35 cellular contexts compared by ENCODE assay signal in the genomic region with DNA sequence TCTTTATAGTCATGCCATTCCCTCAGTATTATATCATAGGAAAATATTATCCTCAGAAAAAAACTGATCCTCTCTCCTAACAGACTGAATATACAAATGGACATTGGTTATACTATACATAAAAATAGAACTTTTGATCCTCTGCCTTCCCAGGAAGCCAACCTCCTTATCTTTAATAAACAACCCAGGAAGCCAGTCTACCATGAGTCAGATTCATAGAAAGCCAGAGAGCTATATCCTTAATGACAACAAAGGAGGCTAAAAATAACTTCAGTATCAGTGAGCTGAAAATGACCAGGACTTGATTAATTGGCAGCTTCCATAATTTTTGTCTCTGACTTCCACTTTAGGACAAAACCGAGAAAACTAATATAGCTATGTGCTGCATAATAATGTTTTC. TPM values are rescaled to one million over a fixed set of nuclear protein-coding genes. Genes with fewer than 3 reads are reported as not detected.
DNase-seq lines count a peak whose midpoint lies in the region; ATAC-seq, FAIRE-seq and TF ChIP-seq lines count a peak whose summit lies in the region.
"Had no signal": no experiment of that assay in that cellular context is flagged by ENCODE, and none has a peak within 500 bp of the region (broad histone marks: within the 10 kb centered on the region; RNA-seq: fewer than 3 reads in every experiment).

No MANE protein-coding gene starts in this region.

- WGBS in A549 (ENCODE audit: missing lambda C conversion rate): 67% methylated on average over 1 of the region's 1 CpG

- no peak overlapping the region for H3K4me3 ChIP-seq in A549
- no peak overlapping the region for H3K4me3 ChIP-seq in fibroblast of villous mesenchyme (ENCODE audit: low read depth, low read length)
- H3K4me3 ChIP-seq: heart left ventricle, left lung, MG63, sigmoid colon, tibial nerve had no signal

- no peak for TF ChIP-seq CTCF in A549 (IDR thresholded peaks at IDR 0.05)
- no peak for TF ChIP-seq CTCF in fibroblast of villous mesenchyme (IDR thresholded peaks at IDR 0.05; ENCODE audit: insufficient read depth, low read depth, low read length)

- H3K9me3 ChIP-seq in A549: no peaks in the 10 kb centered on the region
- H3K9me3 ChIP-seq: BE2C, heart left ventricle, left lung, sigmoid colon, tibial nerve had no signal

- H3K4me2 ChIP-seq in A549: peak overlapping the region; percentile 50

- no peak for TF ChIP-seq EP300 in A549 (IDR thresholded peaks at IDR 0.05)

- DNase-seq in A549 (ENCODE audit: low read depth in 1 of 2, low spot score in 1 of 2): no peak
- peak; percentile 65 for DNase-seq in HCEC 1CT
- DNase-seq in amniotic epithelial cell (ENCODE audit: low read depth): peak; percentile 64
- DNase-seq in fibroblast of villous mesenchyme (ENCODE audit: low read depth): peak; percentile 50
- no peak for DNase-seq in activated CD8-positive, alpha-beta memory T cell treated with anti-CD3 and anti-CD28 coated beads for 24 hours
- DNase-seq in OCI-M2 (lab: John Stamatoyannopoulos, UW; ENCODE audit: unreplicated experiment): no peak
- DNase-seq: activated CD4-positive, alpha-beta T cell treated with anti-CD3 and anti-CD28 coated beads for 36 hours; activated CD8-positive, alpha-beta T cell treated with anti-CD3 and anti-CD28 coated beads for 36 hours; amygdala; BE2C; CD8-positive, alpha-beta T cell; effector CD4-positive, alpha-beta T cell; foreskin melanocyte; heart left ventricle; islet precursor cell; KBM-7; left lung; MG63; naive thymus-derived CD8-positive, alpha-beta T cell; NCI-H1105; NCI-H2029 treated with DMSO at 0.1 percent for 48 hours; NCI-H2227 treated with DMSO at 0.1 percent for 48 hours; nucleus accumbens; SHP77 treated with DMSO at 0.1 percent for 48 hours; sigmoid colon; stimulated activated CD4-positive, alpha-beta T cell treated with anti-CD3 and anti-CD28 coated beads, Interleukin-4, amount 100 ng/mL, for 4 hours had no signal

- no peak for FAIRE-seq in A549 (lab: Jason Lieb, UNC)
- FAIRE-seq: colon, GM12892, HTR-8/SVneo had no signal

- no peak for TF ChIP-seq POLR2A in A549 (IDR thresholded peaks at IDR 0.05; ENCODE audit: low read length)

- H3K4me1 ChIP-seq in A549: peaks cover 20% of the 10 kb centered on the region
- H3K4me1 ChIP-seq: BE2C, left lung, sigmoid colon, tibial nerve had no signal

- POLR2A ChIA-PET in A549 (lab: Yijun Ruan, JAX): no interaction called here

- CTCF ChIA-PET in A549 (lab: Yijun Ruan, JAX): no interaction called here

- peak overlapping the region; percentile 69 to 78; a peak in 4 of 6 replicates for H3K27ac ChIP-seq in A549
- H3K27ac ChIP-seq: left lung, sigmoid colon, tibial nerve, VCaP had no signal

- TF ChIP-seq RAD21 in A549 (conservative IDR thresholded peaks at IDR 0.05 in 1 of 2, IDR thresholded peaks at IDR 0.05 in 1 of 2): no peak

- ATAC-seq in A549: peak in 1 of 2 experiments; percentile 40; a peak in 1 of 6 replicates
- ATAC-seq in GM19324 (IDR thresholded peaks at IDR 0.05; ENCODE audit: low FRiP score, unreplicated experiment): no peak
- no peak for ATAC-seq in HG02870 (IDR thresholded peaks at IDR 0.05; ENCODE audit: unreplicated experiment)
- ATAC-seq: activated CD4-positive, alpha-beta T cell treated with anti-CD3 and anti-CD28 coated beads for 36 hours; activated CD8-positive, alpha-beta T cell treated with anti-CD3 and anti-CD28 coated beads for 36 hours; CD8-positive, alpha-beta T cell; left lung; naive thymus-derived CD8-positive, alpha-beta T cell had no signal

TF ChIP-seq in A549, 52 proteins besides CTCF, POLR2A, EP300 and RAD21:
- TF ChIP-seq SREBF2 (IDR thresholded peaks at IDR 0.05) (no peak), RARB (CRISPR knock-in tag; IDR thresholded peaks at IDR 0.05) (no peak), CHD4 (IDR thresholded peaks at IDR 0.05; ENCODE audit: borderline replicate concordance) (no peak), TFCP2L1 (CRISPR knock-in tag; IDR thresholded peaks at IDR 0.05) (no peak), JUN (IDR thresholded peaks at IDR 0.05) (no peak), ATOH8 (CRISPR knock-in tag; IDR thresholded peaks at IDR 0.05; ENCODE audit: low read depth) (no peak), NPAS2 (CRISPR knock-in tag; IDR thresholded peaks at IDR 0.05; ENCODE audit: borderline replicate concordance) (no peak), HOXB5 (CRISPR knock-in tag; IDR thresholded peaks at IDR 0.05) (no peak), REST (IDR thresholded peaks at IDR 0.05) (no peak), MYC (IDR thresholded peaks at IDR 0.05; ENCODE audit: borderline replicate concordance, low read length) (no peak), KDM5A (IDR thresholded peaks at IDR 0.05) (no peak)
- TF ChIP-seq, protein P1, sequence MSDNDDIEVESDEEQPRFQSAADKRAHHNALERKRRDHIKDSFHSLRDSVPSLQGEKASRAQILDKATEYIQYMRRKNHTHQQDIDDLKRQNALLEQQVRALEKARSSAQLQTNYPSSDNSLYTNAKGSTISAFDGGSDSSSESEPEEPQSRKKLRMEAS (IDR thresholded peaks at IDR 0.05): no peak
- TF ChIP-seq, protein P2, sequence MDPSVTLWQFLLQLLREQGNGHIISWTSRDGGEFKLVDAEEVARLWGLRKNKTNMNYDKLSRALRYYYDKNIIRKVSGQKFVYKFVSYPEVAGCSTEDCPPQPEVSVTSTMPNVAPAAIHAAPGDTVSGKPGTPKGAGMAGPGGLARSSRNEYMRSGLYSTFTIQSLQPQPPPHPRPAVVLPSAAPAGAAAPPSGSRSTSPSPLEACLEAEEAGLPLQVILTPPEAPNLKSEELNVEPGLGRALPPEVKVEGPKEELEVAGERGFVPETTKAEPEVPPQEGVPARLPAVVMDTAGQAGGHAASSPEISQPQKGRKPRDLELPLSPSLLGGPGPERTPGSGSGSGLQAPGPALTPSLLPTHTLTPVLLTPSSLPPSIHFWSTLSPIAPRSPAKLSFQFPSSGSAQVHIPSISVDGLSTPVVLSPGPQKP (IDR thresholded peaks at IDR 0.05; ENCODE audit: low read depth, low read length): no peak

RNA-seq across cellular contexts. Expression of gene USP9Y, which starts 58.0 kb away (rescaled TPM):
- polyA plus RNA-seq in A549 (2011; rRNA removed) (28.8 and 29.6 TPM in 2 replicates), A549 (2017; fragmentation: RNase III; extraction: RNeasy Plus Mini Kit Qiagen cat#74134 plus additional on column Dnase treatment) (6.2 to 6.6 TPM (median 6.3 TPM) in 3 replicates)
- 6.3 and 6.6 TPM in 2 replicates for polyA plus RNA-seq in A549 (2012; cell fraction: cytosol; rRNA removed)
- 11.1 and 14.3 TPM in 2 replicates for polyA plus RNA-seq in A549 (2012; cell fraction: nucleus; rRNA removed)
- polyA minus RNA-seq in A549 (2011; rRNA and poly(A)+ RNA removed): 25.3 and 30.9 TPM in 2 replicates
- 2.2 TPM in 1 of 2 replicates, not detected in the other for total RNA-seq in fibroblast of villous mesenchyme
- total RNA-seq: mesothelial cell of epicardium, progenitor cell of endocrine pancreas had no signal
- polyA plus RNA-seq: naive thymus-derived CD8-positive, alpha-beta T cell had no signal

Comparison
In these comparisons a context has a peak if more than half of its experiments do, and no peak if none do; other contexts are left out.
1. DNase-seq: peak in HCEC 1CT (single experiment), amniotic epithelial cell (single experiment) and fibroblast of villous mesenchyme (single experiment); none in A549 (0 of 2), activated CD8-positive, alpha-beta memory T cell treated with anti-CD3 and anti-CD28 coated beads for 24 hours (single experiment) and OCI-M2 (single experiment).